In genomic region chr5:80125962-80126480, GRCh38 we compare ENCODE assay signal across 9 cellular contexts.
DNase-seq lines count a peak whose midpoint lies in the region; ATAC-seq, FAIRE-seq and TF ChIP-seq lines count a peak whose summit lies in the region.
"Had no signal": no experiment of that assay in that cellular context is flagged by ENCODE, and none has a peak within 500 bp of the region (broad histone marks: within the 10 kb centered on the region; RNA-seq: fewer than 3 reads in every experiment).

No MANE protein-coding gene starts in this region.

- CTCF ChIA-PET in K562 (lab: Yijun Ruan, JAX; ENCODE audit: low intra/inter-chr PET ratio): no interaction called here

- TF ChIP-seq EP300 in K562 (IDR thresholded peaks at IDR 0.05; ENCODE audit: low read length): no peak

- intact Hi-C loops in K562 (cut with micrococcal nuclease): no loop called here

- 3% methylated on average over 4 of the region's 4 CpGs for WGBS in K562 (ENCODE audit: insufficient coverage, low coverage, missing lambda C conversion rate)

- H3K4me2 ChIP-seq in K562 (ENCODE audit: insufficient read depth, low read length): no peak overlapping the region

- peaks cover 3 to 16% of the 10 kb centered on the region in 2 experiments for H3K27me3 ChIP-seq in K562 (ENCODE audit: control insufficient read depth in 2 of 2, insufficient read depth in 2 of 2, low read length in 2 of 2)

- no peak for FAIRE-seq in HTR-8/SVneo (lab: Jason Lieb, UNC)
- FAIRE-seq in K562 (lab: Jason Lieb, UNC): no peak

- no peak overlapping the region for H3K9ac ChIP-seq in K562 (ENCODE audit: insufficient read depth in 1 of 2, low read depth in 2 of 2, low read length in 2 of 2)
- H3K9ac ChIP-seq: parathyroid adenoma had no signal

- TF ChIP-seq POLR2A in K562 (conservative IDR thresholded peaks at IDR 0.05): no peak

- no TSS peak for BruUV-seq in K562 (replicated peaks; lab: Mats Ljungman, UMichigan)

- no peaks in the 10 kb centered on the region for H3K79me2 ChIP-seq in K562 (ENCODE audit: control insufficient read depth, insufficient read depth, low read length)
- H3K79me2 ChIP-seq: parathyroid adenoma had no signal

- no peak overlapping the region for H3K4me3 ChIP-seq in K562

- H3K9me3 ChIP-seq in K562 (replicated peaks; ENCODE audit: control insufficient read depth, insufficient read depth, low read depth, low read length): 0 out of 2 replicates have a peak, but pooled peaks cover 3% of the 10 kb centered on the region

- in situ Hi-C loops in K562 (cut with MboI): no loop called here

- no peak for TF ChIP-seq RAD21 in K562 (CRISPR knock-in tag; conservative IDR thresholded peaks at IDR 0.05 in 1 of 2, IDR thresholded peaks at IDR 0.05 in 1 of 2)

- no peak overlapping the region for H2AFZ ChIP-seq in K562 (ENCODE audit: low read depth, low read length)
- H2AFZ ChIP-seq: parathyroid adenoma had no signal

- H3K9me1 ChIP-seq in K562 (ENCODE audit: control insufficient read depth, insufficient read depth, low read length): no peaks in the 10 kb centered on the region

- H4K20me1 ChIP-seq in K562 (replicated peaks; ENCODE audit: control insufficient read depth, insufficient read depth, low read length): no peaks in the 10 kb centered on the region

- DNase-seq in GM10266 (ENCODE audit: extremely low spot score): peak; percentile 51
- DNase-seq in HTR-8/SVneo (ENCODE audit: insufficient read length, low spot score): peak; percentile 67
- DNase-seq in K562 (ENCODE audit: extremely low read depth in 1 of 4, low spot score in 3 of 4): no peak
- peak; percentile 91 for DNase-seq in pons (ENCODE audit: low spot score)
- no peak for DNase-seq in activated CD8-positive, alpha-beta memory T cell treated with anti-CD3 and anti-CD28 coated beads for 24 hours
- DNase-seq in GF-D8 (lab: John Stamatoyannopoulos, UW): no peak
- no peak for DNase-seq in DMS79 treated with DMSO at 0.1 percent for 48 hours (lab: John Stamatoyannopoulos, UW)

- POLR2A ChIA-PET in K562 (lab: Yijun Ruan, JAX): interaction anchor here (0.6 kb wide), 1 partner anchor 334 kb away, joined by 3 read pairs; no protein-coding TSS in a partner anchor

- TF ChIP-seq CTCF in GM10266 (IDR thresholded peaks at IDR 0.05; ENCODE audit: control insufficient read depth, insufficient read depth, low read depth, missing control alignments): no peak
- no peak for TF ChIP-seq CTCF in K562 (IDR thresholded peaks at IDR 0.05 in 2 of 3, conservative IDR thresholded peaks at IDR 0.05 in 1 of 3; ENCODE audit: insufficient read depth in 2 of 3, low read depth in 1 of 3, low read length in 3 of 3)

- H3K36me3 ChIP-seq in K562 (ENCODE audit: control insufficient read depth, insufficient read depth, low read length): no peaks in the 10 kb centered on the region

- peak; percentile 53 for ATAC-seq in GM21526 (IDR thresholded peaks at IDR 0.05; ENCODE audit: low FRiP score, unreplicated experiment)
- ATAC-seq in K562: no peak

- no peaks in the 10 kb centered on the region for H3K4me1 ChIP-seq in K562 (replicated peaks in 1 of 2; ENCODE audit: control insufficient read depth in 2 of 2, insufficient read depth in 2 of 2, low read length in 2 of 2)
- H3K4me1 ChIP-seq: parathyroid adenoma had no signal

- no peak overlapping the region for H3K27ac ChIP-seq in K562 (ENCODE audit: extremely low read depth, low read depth, low read length)
- H3K27ac ChIP-seq: parathyroid adenoma had no signal

TF ChIP-seq in K562, 482 proteins besides CTCF, POLR2A, EP300 and RAD21:
- TF ChIP-seq IRF1 (CRISPR knock-in tag; IDR thresholded peaks at IDR 0.05; ENCODE audit: borderline replicate concordance): no peak
- TF ChIP-seq ATF3 (IDR thresholded peaks at IDR 0.05): peak; percentile 56
- TF ChIP-seq ATF3 (CRISPR knock-in tag; conservative IDR thresholded peaks at IDR 0.05): no peak
- TF ChIP-seq FOSL1 (tag; conservative IDR thresholded peaks at IDR 0.05): peak; percentile 80
- no peak for TF ChIP-seq BRF1 (IDR thresholded peaks at IDR 0.05; ENCODE audit: borderline replicate concordance, extremely low read depth, insufficient read length)
- TF ChIP-seq JUND (IDR thresholded peaks at IDR 0.05; ENCODE audit: borderline replicate concordance, low read depth, low read length): peak; percentile 49; the same call in 1 of the 2 replicates
- peak; percentile 39; the same call in 1 of the 3 replicates for TF ChIP-seq JUND (tag; IDR thresholded peaks at IDR 0.05; ENCODE audit: borderline replicate concordance, low read depth, low read length)
- TF ChIP-seq ZNF280B (CRISPR knock-in tag; IDR thresholded peaks at IDR 0.05): no peak
- peak; percentile 45 for TF ChIP-seq MEIS2 (IDR thresholded peaks at IDR 0.05; ENCODE audit: partially characterized antibody)

Comparison
In these comparisons a context has a peak if more than half of its experiments do, and no peak if none do; other contexts are left out.
1. DNase-seq: peak in GM10266 (single experiment), HTR-8/SVneo (single experiment) and pons (single experiment); none in K562 (0 of 4), activated CD8-positive, alpha-beta memory T cell treated with anti-CD3 and anti-CD28 coated beads for 24 hours (single experiment), GF-D8 (single experiment) and DMS79 treated with DMSO at 0.1 percent for 48 hours (single experiment).